25 cellular contexts compared by ENCODE assay signal in the genomic region with DNA sequence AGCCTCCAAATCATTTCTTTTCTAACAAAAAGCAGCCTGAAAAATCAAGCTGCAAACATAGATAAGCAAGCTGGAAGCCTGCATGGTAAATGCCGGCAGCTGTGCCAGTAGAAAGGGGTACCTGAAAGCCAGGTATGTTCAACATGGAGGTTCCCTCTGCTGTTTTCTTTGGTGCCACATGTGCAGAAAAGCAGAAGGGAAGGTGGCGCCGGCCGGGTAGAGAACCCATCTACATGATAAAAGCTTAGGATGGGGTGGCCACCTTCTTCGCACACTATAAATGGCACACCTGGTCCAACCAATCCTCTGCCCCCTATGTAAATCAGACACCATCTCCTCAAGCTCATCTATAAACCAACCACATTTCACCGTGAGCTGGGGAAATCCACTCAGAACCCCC.
"Had no signal": no experiment of that assay in that cellular context is flagged by ENCODE, and none has a peak within 500 bp of the region (broad histone marks: within the 10 kb centered on the region; RNA-seq: fewer than 3 reads in every experiment).

No MANE protein-coding gene starts in this region.

- H3K9me3 ChIP-seq: esophagus muscularis mucosa, gastroesophageal sphincter, heart left ventricle, ovary, psoas muscle, sigmoid colon, stomach, tibial artery, upper lobe of left lung had no signal

- H3K27ac ChIP-seq: dorsolateral prefrontal cortex, esophagus muscularis mucosa, foreskin keratinocyte, gastroesophageal sphincter, heart left ventricle, hepatocyte, ovary, psoas muscle, sigmoid colon, stomach, tibial artery, upper lobe of left lung had no signal

- H3K4me3 ChIP-seq: dorsolateral prefrontal cortex, esophagus muscularis mucosa, gastroesophageal sphincter, heart left ventricle, hepatocyte, lung, mucosa of descending colon, ovary, psoas muscle, sigmoid colon, stomach, tibial artery, upper lobe of left lung had no signal

- ATAC-seq: foreskin keratinocyte; gastroesophageal sphincter; heart left ventricle; left lobe of liver; mucosa of descending colon; psoas muscle; right cardiac atrium; stimulated activated effector memory CD8-positive, alpha-beta T cell treated with anti-CD3 and anti-CD28 coated beads, Interleukin-12 subunit alpha, Interleukin-12 subunit beta, amount 100 ng/mL, for 72 hours had no signal

- H3K27me3 ChIP-seq: foreskin keratinocyte, gastroesophageal sphincter, hepatocyte, ovary, sigmoid colon, stomach, tibial artery, upper lobe of left lung had no signal

- H3K4me1 ChIP-seq: esophagus muscularis mucosa, foreskin keratinocyte, gastroesophageal sphincter, heart left ventricle, psoas muscle, sigmoid colon, stomach, tibial artery, upper lobe of left lung had no signal

- DNase-seq: dorsolateral prefrontal cortex; effector CD8-positive, alpha-beta T cell; foreskin keratinocyte; heart left ventricle; kidney; mucosa of descending colon; naive B cell; nephron progenitor cell; nucleus accumbens; ovary; psoas muscle; right cardiac atrium; sigmoid colon; stimulated activated CD4-positive, alpha-beta T cell treated with anti-CD3 and anti-CD28 coated beads, Interleukin-2, amount 100 ng/mL, for 24 hours; stimulated activated CD4-positive, alpha-beta T cell treated with anti-CD3 and anti-CD28 coated beads, Interleukin-4, amount 100 ng/mL, for 24 hours; stimulated activated naive CD4-positive, alpha-beta T cell treated with Interleukin-2 at 50 U/mL for 16 hours; stomach; tibial artery; upper lobe of left lung had no signal

- H3K36me3 ChIP-seq: esophagus muscularis mucosa, gastroesophageal sphincter, heart left ventricle, ovary, sigmoid colon, stomach, tibial artery, upper lobe of left lung had no signal
